Comparison of ENCODE assay signal across 26 cellular contexts in genomic region chr2:113361051-113361450, GRCh38.
"Had no signal": no experiment of that assay in that cellular context is flagged by ENCODE, and none has a peak within 500 bp of the region (broad histone marks: within the 10 kb centered on the region; RNA-seq: fewer than 3 reads in every experiment).

No MANE protein-coding gene starts in this region.

- H3K9me3 ChIP-seq: SJCRH30 had no signal

- H3K27ac ChIP-seq: brain microvascular endothelial cell, SJCRH30, SK-N-MC had no signal

- ATAC-seq: activated CD8-positive, alpha-beta T cell treated with anti-CD3 and anti-CD28 coated beads for 36 hours; activated T-cell treated with anti-CD3 and anti-CD28 coated beads, Interleukin-2, amount 50 U/mL, for 4 hours; K562; Panc1 had no signal

- DNase-seq: activated CD4-positive, alpha-beta T cell treated with anti-CD3 and anti-CD28 coated beads, Interleukin-2, amount 10 ng/mL, durations not matched to agents 24 days and 14 days; activated CD4-positive, alpha-beta T cell treated with anti-CD3 and anti-CD28 coated beads, Interleukin-2, amount 50 U/mL, for 4 hours; activated CD8-positive, alpha-beta T cell treated with anti-CD3 and anti-CD28 coated beads for 36 hours; activated gamma-delta T cell treated with Interleukin-2 at 50 U/mL for 16 hours; activated naive CD4-positive, alpha-beta T cell treated with anti-CD3 and anti-CD28 coated beads for 36 hours; activated naive CD8-positive, alpha-beta T cell treated with anti-CD3 and anti-CD28 coated beads for 36 hours; activated T-cell treated with anti-CD3 and anti-CD28 coated beads for 4 hours; activated T-cell treated with anti-CD3 and anti-CD28 coated beads, Interleukin-2, amount 50 U/mL, for 4 hours; amniotic stem cell; aorta; brain microvascular endothelial cell; central memory CD4-positive, alpha-beta T cell; NCI-H1092 treated with DMSO at 0.1 percent for 48 hours; NCI-H1417; NCI-H146; NCI-H187; NCI-H2029 treated with DMSO at 0.1 percent for 48 hours; NCI-H2107; NCI-H226; NCI-H446 treated with DMSO at 0.1 percent for 48 hours; NCI-H524 treated with DMSO at 0.1 percent for 48 hours; SHP77; SJCRH30 had no signal

- H3K27me3 ChIP-seq: brain microvascular endothelial cell, SJCRH30 had no signal

- H3K4me3 ChIP-seq: K562, SJCRH30, SK-N-MC had no signal

- H3K36me3 ChIP-seq: brain microvascular endothelial cell, SJCRH30 had no signal
